ENCODE assay signal across 17 cellular contexts in genomic region chr1:204821924-204822323, GRCh38. TPM values are rescaled to one million over a fixed set of nuclear protein-coding genes. Genes with fewer than 3 reads are reported as not detected.
"Had no signal": no experiment of that assay in that cellular context is flagged by ENCODE, and none has a peak within 500 bp of the region (broad histone marks: within the 10 kb centered on the region; RNA-seq: fewer than 3 reads in every experiment).

No MANE protein-coding gene starts in this region.

- H3K4me1 Mint-ChIP-seq: activated naive CD8-positive, alpha-beta T cell treated with anti-CD3 and anti-CD28 coated beads, Interleukin-2, amount 50 U/mL, for 24 hours; activated T-helper 17 cell treated with anti-CD3 and anti-CD28 coated beads, Interleukin-2, amount 50 U/mL, for 72 hours; naive thymus-derived CD4-positive, alpha-beta T cell; stimulated activated naive CD8-positive, alpha-beta T cell treated with anti-CD3 and anti-CD28 coated beads, Interleukin-15, amount 100 ng/mL, for 72 hours had no signal

- H3K27ac ChIP-seq: neutrophil, parathyroid adenoma had no signal

- DNase-seq: activated CD4-positive, alpha-beta T cell treated with anti-CD3 and anti-CD28 coated beads for 1 hour; activated CD4-positive, alpha-beta T cell treated with anti-CD3 and anti-CD28 coated beads, Interleukin-2, amount 50 U/mL, for 4 hours; activated naive CD4-positive, alpha-beta T cell treated with anti-CD3 and anti-CD28 coated beads for 36 hours; activated naive CD8-positive, alpha-beta T cell treated with anti-CD3 and anti-CD28 coated beads, Interleukin-2, amount 50 U/mL, for 24 hours; activated T-cell treated with anti-CD3 and anti-CD28 coated beads for 4 hours; aorta; naive thymus-derived CD4-positive, alpha-beta T cell; retina; small intestine; stimulated activated naive CD8-positive, alpha-beta T cell treated with anti-CD3 and anti-CD28 coated beads, Interleukin-15, amount 100 ng/mL, for 72 hours; T-helper 1 cell; T1000 had no signal

- H3K4me1 ChIP-seq: parathyroid adenoma had no signal

- H3K36me3 Mint-ChIP-seq: naive thymus-derived CD4-positive, alpha-beta T cell had no signal

- H3K4me3 ChIP-seq: lung had no signal

- H3K9me3 ChIP-seq: neutrophil had no signal

- H3K9ac ChIP-seq: parathyroid adenoma had no signal

- H3K4me3 Mint-ChIP-seq: activated naive CD4-positive, alpha-beta T cell treated with anti-CD3 and anti-CD28 coated beads for 36 hours; activated naive CD8-positive, alpha-beta T cell treated with anti-CD3 and anti-CD28 coated beads, Interleukin-2, amount 50 U/mL, for 24 hours; activated T-helper 17 cell treated with anti-CD3 and anti-CD28 coated beads, Interleukin-2, amount 50 U/mL, for 72 hours; naive thymus-derived CD4-positive, alpha-beta T cell; stimulated activated naive CD8-positive, alpha-beta T cell treated with anti-CD3 and anti-CD28 coated beads, Interleukin-15, amount 100 ng/mL, for 72 hours had no signal

- H3K27ac Mint-ChIP-seq: activated naive CD4-positive, alpha-beta T cell treated with anti-CD3 and anti-CD28 coated beads for 36 hours; activated naive CD8-positive, alpha-beta T cell treated with anti-CD3 and anti-CD28 coated beads, Interleukin-2, amount 50 U/mL, for 24 hours; activated T-helper 17 cell treated with anti-CD3 and anti-CD28 coated beads, Interleukin-2, amount 50 U/mL, for 72 hours; naive thymus-derived CD4-positive, alpha-beta T cell; stimulated activated naive CD8-positive, alpha-beta T cell treated with anti-CD3 and anti-CD28 coated beads, Interleukin-15, amount 100 ng/mL, for 72 hours had no signal

- H3K9me3 Mint-ChIP-seq: activated naive CD4-positive, alpha-beta T cell treated with anti-CD3 and anti-CD28 coated beads for 36 hours; activated naive CD8-positive, alpha-beta T cell treated with anti-CD3 and anti-CD28 coated beads, Interleukin-2, amount 50 U/mL, for 24 hours; activated T-helper 17 cell treated with anti-CD3 and anti-CD28 coated beads, Interleukin-2, amount 50 U/mL, for 72 hours; naive thymus-derived CD4-positive, alpha-beta T cell; stimulated activated naive CD8-positive, alpha-beta T cell treated with anti-CD3 and anti-CD28 coated beads, Interleukin-15, amount 100 ng/mL, for 72 hours had no signal

- H3K36me3 ChIP-seq: neutrophil had no signal

- ATAC-seq: activated naive CD8-positive, alpha-beta T cell treated with anti-CD3 and anti-CD28 coated beads, Interleukin-2, amount 50 U/mL, for 24 hours; activated T-helper 17 cell treated with anti-CD3 and anti-CD28 coated beads, Interleukin-2, amount 50 U/mL, for 72 hours; naive thymus-derived CD4-positive, alpha-beta T cell; Right ventricle myocardium inferior; stimulated activated naive CD8-positive, alpha-beta T cell treated with anti-CD3 and anti-CD28 coated beads, Interleukin-15, amount 100 ng/mL, for 72 hours had no signal

RNA-seq across cellular contexts. Expression of gene NFASC, which starts 48.7 kb away (rescaled TPM):
- polyA plus RNA-seq: naive thymus-derived CD4-positive, alpha-beta T cell had no signal
